Comparison of ENCODE assay signal across 10 cellular contexts in genomic region chr12:93381183-93381975, GRCh38. TPM values are rescaled to one million over a fixed set of nuclear protein-coding genes. Genes with fewer than 3 reads are reported as not detected.
DNase-seq lines count a peak whose midpoint lies in the region; ATAC-seq and TF ChIP-seq lines count a peak whose summit lies in the region.
"Had no signal": no experiment of that assay in that cellular context is flagged by ENCODE, and none has a peak within 500 bp of the region (broad histone marks: within the 10 kb centered on the region; RNA-seq: fewer than 3 reads in every experiment).

No MANE protein-coding gene starts in this region.

- in situ Hi-C loops in GM13977 (cut with MboI; ENCODE audit: low pct_unique_long_range_greater_than_20kb, low sequenced_read_pairs, unreplicated experiment), result no loop called here

- DNase-seq in activated CD4-positive, alpha-beta memory T cell treated with anti-CD3 and anti-CD28 coated beads, Interleukin-2, amount 10 ng/mL, durations not matched to agents 7 days and 5 days, result no peak
- DNase-seq in foreskin fibroblast, result no peak
- no peak for DNase-seq in Peyer's patch
- no peak for DNase-seq in amygdala (lab: John Stamatoyannopoulos, UW)
- no peak for DNase-seq in GM13977 (ENCODE audit: low spot score)
- DNase-seq: cerebellar nuclear complex, NCI-H510A treated with DMSO at 0.1 percent for 48 hours had no signal

- TF ChIP-seq CTCF in HEK293 (tag by site-specific recombination; IDR thresholded peaks at IDR 0.05) (no peak), foreskin fibroblast (IDR thresholded peaks at IDR 0.05; ENCODE audit: low read depth, low read length) (no peak), Peyer's patch (IDR thresholded peaks at IDR 0.05) (no peak), GM13977 (IDR thresholded peaks at IDR 0.05; ENCODE audit: extremely low read depth, insufficient read depth, missing control alignments) (no peak)

- no peak overlapping the region for H3K27ac Mint-ChIP-seq in activated CD4-positive, alpha-beta memory T cell treated with anti-CD3 and anti-CD28 coated beads, Interleukin-2, amount 10 ng/mL, durations not matched to agents 7 days and 5 days

- H3K36me3 ChIP-seq in HEK293 (ENCODE audit: control insufficient read depth in 2 of 2, insufficient read depth in 1 of 2, low read length in 2 of 2) (peaks cover 0 to 6% of the 10 kb centered on the region in 2 experiments; a peak in 2 of 3 replicates), skeletal muscle tissue (ENCODE audit: control insufficient read depth in 3 of 3, insufficient read depth in 3 of 3, low read length in 3 of 3) (peaks cover 0 to 9% (median 2%) of the 10 kb centered on the region in 3 donors), Peyer's patch (no peaks in the 10 kb centered on the region)

- H3K9ac ChIP-seq in skeletal muscle tissue (ENCODE audit: low read depth in 1 of 3, low read length in 3 of 3), result peak overlapping the region; percentile 55 to 97 (median 88)

- H3K27me3 ChIP-seq in skeletal muscle tissue (ENCODE audit: control insufficient read depth in 3 of 3, insufficient read depth in 3 of 3, low read length in 3 of 3) (no peaks in the 10 kb centered on the region), Peyer's patch (no peaks in the 10 kb centered on the region)

- no peak for TF ChIP-seq POLR2A in Peyer's patch (IDR thresholded peaks at IDR 0.05)

- H3K4me1 ChIP-seq in HEK293 (ENCODE audit: control insufficient read depth, insufficient read depth, low read length), result peaks cover 10% of the 10 kb centered on the region
- peaks cover 12 to 35% (median 26%) of the 10 kb centered on the region in 3 donors for H3K4me1 ChIP-seq in skeletal muscle tissue (ENCODE audit: control insufficient read depth in 3 of 3, insufficient read depth in 3 of 3, low read length in 3 of 3)
- H3K4me1 ChIP-seq in Peyer's patch, result peaks cover 0 to 40% (median 5%) of the 10 kb centered on the region in 4 donors

- POLR2A ChIA-PET in HEK293 (lab: Yijun Ruan, JAX), result interaction anchor here (0.6 kb wide), 1 partner anchor 22 kb away, joined by 4 read pairs; no protein-coding TSS in a partner anchor
- POLR2A ChIA-PET in activated CD4-positive, alpha-beta memory T cell treated with anti-CD3 and anti-CD28 coated beads, Interleukin-2, amount 10 ng/mL, durations not matched to agents 7 days and 5 days (lab: Charles Lee), result interaction anchor here (1.0 to 2.5 kb wide), 7 partner anchors 18 to 452 kb away, joined by 3 to 10 read pairs (median 7); partner anchors contain the start of genes EEA1, MRPL42 and UBE2N

- CTCF ChIA-PET in HEK293 (lab: Yijun Ruan, JAX), result interaction anchor here (0.6 to 2.2 kb wide), 10 partner anchors 15 to 600 kb away, joined by 3 to 15 read pairs (median 5); no protein-coding TSS in a partner anchor
- CTCF ChIA-PET in activated CD4-positive, alpha-beta memory T cell treated with anti-CD3 and anti-CD28 coated beads, Interleukin-2, amount 10 ng/mL, durations not matched to agents 7 days and 5 days (lab: Charles Lee), result interaction anchor here (0.6 to 3.5 kb wide), 15 partner anchors 8 to 720 kb away, joined by 3 to 19 read pairs (median 4); no protein-coding TSS in a partner anchor

- peaks cover 15% of the 10 kb centered on the region for H3K36me3 Mint-ChIP-seq in activated CD4-positive, alpha-beta memory T cell treated with anti-CD3 and anti-CD28 coated beads, Interleukin-2, amount 10 ng/mL, durations not matched to agents 7 days and 5 days (ENCODE audit: low read depth)

- peaks cover 2% of the 10 kb centered on the region for H3K27me3 Mint-ChIP-seq in activated CD4-positive, alpha-beta memory T cell treated with anti-CD3 and anti-CD28 coated beads, Interleukin-2, amount 10 ng/mL, durations not matched to agents 7 days and 5 days

- no peak for ATAC-seq in HG03565 (IDR thresholded peaks at IDR 0.05; ENCODE audit: unreplicated experiment)

- H3K4me3 ChIP-seq in HEK293 (ENCODE audit: low read depth, low read length), result no peak overlapping the region
- peak overlapping the region; percentile 85 to 98 for H3K4me3 ChIP-seq in foreskin fibroblast (ENCODE audit: low read depth in 1 of 2, low read length in 2 of 2)
- H3K4me3 ChIP-seq in skeletal muscle tissue (ENCODE audit: low read length in 3 of 3), result peak overlapping the region; percentile 78 to 97 (median 95)
- peak overlapping the region in 2 of 4 donors; percentile 81 to 97 for H3K4me3 ChIP-seq in Peyer's patch

- H3K4me1 Mint-ChIP-seq in activated CD4-positive, alpha-beta memory T cell treated with anti-CD3 and anti-CD28 coated beads, Interleukin-2, amount 10 ng/mL, durations not matched to agents 7 days and 5 days, result peaks cover 38% of the 10 kb centered on the region

- peak overlapping the region; percentile 100 for H3K4me3 Mint-ChIP-seq in activated CD4-positive, alpha-beta memory T cell treated with anti-CD3 and anti-CD28 coated beads, Interleukin-2, amount 10 ng/mL, durations not matched to agents 7 days and 5 days

- H3K9me3 Mint-ChIP-seq in activated CD4-positive, alpha-beta memory T cell treated with anti-CD3 and anti-CD28 coated beads, Interleukin-2, amount 10 ng/mL, durations not matched to agents 7 days and 5 days, result no peaks in the 10 kb centered on the region

- H3K27ac ChIP-seq in HEK293 (ENCODE audit: extremely low read depth, low read depth, low read length) (no peak overlapping the region), skeletal muscle tissue (ENCODE audit: low read depth, low read length) (peak overlapping the region; percentile 90), Peyer's patch (peak overlapping the region in 2 of 4 donors; percentile 28 to 98)

- H3K9me3 ChIP-seq in HEK293 (ENCODE audit: control insufficient read depth, insufficient read depth, low read depth, low read length) (no peaks in the 10 kb centered on the region), skeletal muscle tissue (ENCODE audit: control insufficient read depth in 3 of 3, low read length in 3 of 3) (no peaks in the 10 kb centered on the region), Peyer's patch (no peaks in the 10 kb centered on the region)

TF ChIP-seq in HEK293, 187 proteins besides CTCF, POLR2A, EP300 and RAD21:
- TF ChIP-seq OSR2 (tag by site-specific recombination; IDR thresholded peaks at IDR 0.05) (peak; percentile 25; the same call in 1 of the 2 replicates), FEZF1 (tag by site-specific recombination; IDR thresholded peaks at IDR 0.05) (no peak), ZNF394 (tag by site-specific recombination; IDR thresholded peaks at IDR 0.05; ENCODE audit: borderline replicate concordance) (peak; percentile 75; the same call in 1 of the 2 replicates), GLI2 (tag by site-specific recombination; IDR thresholded peaks at IDR 0.05; ENCODE audit: borderline replicate concordance, low read depth) (no peak), GLIS1 (tag by site-specific recombination; IDR thresholded peaks at IDR 0.05) (peak; percentile 76)

RNA-seq across cellular contexts. Expression of gene NUDT4, which starts 3.7 kb away (rescaled TPM):
- total RNA-seq in activated CD4-positive, alpha-beta memory T cell treated with anti-CD3 and anti-CD28 coated beads, Interleukin-2, amount 10 ng/mL, durations not matched to agents 7 days and 5 days, result 10 to 100 TPM; 44.2 to 47.3 TPM
- total RNA-seq in skeletal muscle tissue (62.1 TPM), Peyer's patch (10 to 100 TPM; 41.5 to 68.5 (median 52.8) TPM)
